In the genomic region with DNA sequence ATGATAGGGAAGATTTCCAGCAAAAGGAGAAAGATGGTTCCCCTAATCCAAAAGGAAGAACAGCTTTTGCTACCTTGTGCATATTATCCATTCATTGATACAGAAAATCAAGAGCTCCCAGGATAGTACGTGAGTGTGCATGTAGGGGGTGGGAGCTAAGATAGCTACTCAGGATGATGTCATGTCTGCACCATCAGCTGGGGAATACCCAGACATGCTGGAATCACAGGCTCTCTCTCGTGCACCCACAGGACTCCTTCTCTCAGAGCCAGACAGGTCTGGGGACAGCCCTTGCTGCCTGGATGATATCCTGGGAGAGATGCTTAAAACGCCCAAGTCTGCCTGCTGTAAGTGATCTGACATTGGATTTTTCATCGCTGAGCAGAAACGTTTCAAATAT, we compare ENCODE assay signal across 8 cellular contexts. TPM values are rescaled to one million over a fixed set of nuclear protein-coding genes. Genes with fewer than 3 reads are reported as not detected.
A peak's percentile ranks its signal among the peaks of the same experiment; 100 is the strongest.
DNase-seq lines count a peak whose midpoint lies in the region; ATAC-seq lines count a peak whose summit lies in the region.

No MANE protein-coding gene starts in this region.

- H3K4me3 Mint-ChIP-seq in activated naive CD8-positive, alpha-beta T cell treated with anti-CD3 and anti-CD28 coated beads, Interleukin-2, amount 50 U/mL, for 24 hours: no peak overlapping the region
- no peak overlapping the region for H3K4me3 Mint-ChIP-seq in natural killer cell treated with Interleukin-12 subunit alpha and Interleukin-12 subunit beta and Interleukin-15 and Interleukin-18, amount 100 ng/mL, for 72 hours

- H3K36me3 Mint-ChIP-seq in activated naive CD8-positive, alpha-beta T cell treated with anti-CD3 and anti-CD28 coated beads, Interleukin-2, amount 50 U/mL, for 24 hours (ENCODE audit: low read depth): peaks cover 49% of the 10 kb centered on the region
- H3K36me3 Mint-ChIP-seq in natural killer cell treated with Interleukin-12 subunit alpha and Interleukin-12 subunit beta and Interleukin-15 and Interleukin-18, amount 100 ng/mL, for 72 hours: peaks cover 15% of the 10 kb centered on the region

- peaks cover 55% of the 10 kb centered on the region for H3K4me1 Mint-ChIP-seq in activated naive CD8-positive, alpha-beta T cell treated with anti-CD3 and anti-CD28 coated beads, Interleukin-2, amount 50 U/mL, for 24 hours
- peaks cover 31 to 43% of the 10 kb centered on the region in 2 donors for H3K4me1 Mint-ChIP-seq in natural killer cell treated with Interleukin-12 subunit alpha and Interleukin-12 subunit beta and Interleukin-15 and Interleukin-18, amount 100 ng/mL, for 72 hours (ENCODE audit: low read depth in 2 of 2)

- no peaks in the 10 kb centered on the region for H3K27me3 Mint-ChIP-seq in activated naive CD8-positive, alpha-beta T cell treated with anti-CD3 and anti-CD28 coated beads, Interleukin-2, amount 50 U/mL, for 24 hours
- no peaks in the 10 kb centered on the region for H3K27me3 Mint-ChIP-seq in natural killer cell treated with Interleukin-12 subunit alpha and Interleukin-12 subunit beta and Interleukin-15 and Interleukin-18, amount 100 ng/mL, for 72 hours

- no peak overlapping the region for H3K27ac Mint-ChIP-seq in activated naive CD8-positive, alpha-beta T cell treated with anti-CD3 and anti-CD28 coated beads, Interleukin-2, amount 50 U/mL, for 24 hours
- peak overlapping the region; percentile 7 to 40 for H3K27ac Mint-ChIP-seq in natural killer cell treated with Interleukin-12 subunit alpha and Interleukin-12 subunit beta and Interleukin-15 and Interleukin-18, amount 100 ng/mL, for 72 hours

- peaks cover 5% of the 10 kb centered on the region for H3K9me3 Mint-ChIP-seq in activated naive CD8-positive, alpha-beta T cell treated with anti-CD3 and anti-CD28 coated beads, Interleukin-2, amount 50 U/mL, for 24 hours
- peaks cover 3% of the 10 kb centered on the region for H3K9me3 Mint-ChIP-seq in natural killer cell treated with Interleukin-12 subunit alpha and Interleukin-12 subunit beta and Interleukin-15 and Interleukin-18, amount 100 ng/mL, for 72 hours

- peak; percentile 38 for DNase-seq in activated naive CD8-positive, alpha-beta T cell treated with anti-CD3 and anti-CD28 coated beads, Interleukin-2, amount 50 U/mL, for 24 hours
- DNase-seq in natural killer cell treated with Interleukin-12 subunit alpha and Interleukin-12 subunit beta and Interleukin-15 and Interleukin-18, amount 100 ng/mL, for 72 hours (ENCODE audit: low spot score): no peak
- DNase-seq in NOMO-1 treated with DMSO at 0.1 percent for 48 hours (lab: John Stamatoyannopoulos, UW; ENCODE audit: unreplicated experiment) (no peak), DMS79 treated with DMSO at 0.1 percent for 48 hours (lab: John Stamatoyannopoulos, UW) (no peak), OCI-M2 (lab: John Stamatoyannopoulos, UW; ENCODE audit: unreplicated experiment) (no peak)

- peak; percentile 93 for ATAC-seq in GM18511 (IDR thresholded peaks at IDR 0.05; ENCODE audit: unreplicated experiment)
- ATAC-seq in HG02938 (IDR thresholded peaks at IDR 0.05; ENCODE audit: unreplicated experiment): peak; percentile 74
- peak; percentile 94 for ATAC-seq in activated naive CD8-positive, alpha-beta T cell treated with anti-CD3 and anti-CD28 coated beads, Interleukin-2, amount 50 U/mL, for 24 hours
- peak; percentile 75 for ATAC-seq in natural killer cell treated with Interleukin-12 subunit alpha and Interleukin-12 subunit beta and Interleukin-15 and Interleukin-18, amount 100 ng/mL, for 72 hours
- ATAC-seq in GM21423 (IDR thresholded peaks at IDR 0.05; ENCODE audit: unreplicated experiment): no peak

RNA-seq across cellular contexts. Expression of a gene that starts 38.9 kb away (rescaled TPM):
- 100 to 1,000 TPM; 127 to 133 TPM for total RNA-seq in natural killer cell treated with Interleukin-12 subunit alpha and Interleukin-12 subunit beta and Interleukin-15 and Interleukin-18, amount 100 ng/mL, for 72 hours
